32 cellular contexts compared by ENCODE assay signal in genomic region chr4:20486433-20486832, GRCh38.
"Had no signal": no experiment of that assay in that cellular context is flagged by ENCODE, and none has a peak within 500 bp of the region (broad histone marks: within the 10 kb centered on the region; RNA-seq: fewer than 3 reads in every experiment).

No MANE protein-coding gene starts in this region.

- H3K36me3 Mint-ChIP-seq: activated naive CD8-positive, alpha-beta T cell; immature natural killer cell; naive thymus-derived CD4-positive, alpha-beta T cell; stimulated activated effector memory CD8-positive, alpha-beta T cell treated with anti-CD3 and anti-CD28 coated beads, Interleukin-12 subunit alpha, Interleukin-12 subunit beta, amount 100 ng/mL, for 72 hours had no signal

- H3K27me3 Mint-ChIP-seq: activated naive CD8-positive, alpha-beta T cell; naive thymus-derived CD4-positive, alpha-beta T cell; stimulated activated naive CD8-positive, alpha-beta T cell treated with anti-CD3 and anti-CD28 coated beads, Interleukin-15, Interleukin-2, amounts not matched to agents 100 ng/mL and 50 ng/mL, for 24 hours had no signal

- H3K4me3 ChIP-seq: adrenal gland, body of pancreas, cardiac muscle cell, coronary artery, dorsolateral prefrontal cortex, pancreas, prostate gland, skin epidermis, thoracic aorta, uterus had no signal

- DNase-seq: activated CD4-positive, alpha-beta T cell treated with anti-CD3 and anti-CD28 coated beads for 48 hours; activated CD4-positive, alpha-beta T cell treated with anti-CD3 and anti-CD28 coated beads, Interleukin-2, amount 50 U/mL, for 48 hours; activated CD8-positive, alpha-beta memory T cell treated with anti-CD3 and anti-CD28 coated beads for 24 hours; activated effector memory CD4-positive, alpha-beta T cell treated with Interleukin-2 at 50 U/mL for 16 hours; activated naive CD4-positive, alpha-beta T cell treated with Interleukin-2 at 50 U/mL for 16 hours; adrenal gland; aorta; body of pancreas; dorsolateral prefrontal cortex; effector memory CD4-positive, alpha-beta T cell; head of caudate nucleus; hypothalamus; immature natural killer cell; kidney; midbrain; naive thymus-derived CD4-positive, alpha-beta T cell; nucleus accumbens; pancreas; retina; stimulated activated CD4-positive, alpha-beta T cell treated with anti-CD3 and anti-CD28 coated beads, Interleukin-4, amount 100 ng/mL, for 24 hours; trophoblast cell; uterus had no signal

- H3K36me3 ChIP-seq: adrenal gland, pancreas, prostate gland, thoracic aorta had no signal

- H3K27ac Mint-ChIP-seq: activated naive CD8-positive, alpha-beta T cell; immature natural killer cell; naive thymus-derived CD4-positive, alpha-beta T cell; stimulated activated effector memory CD8-positive, alpha-beta T cell treated with anti-CD3 and anti-CD28 coated beads, Interleukin-12 subunit alpha, Interleukin-12 subunit beta, amount 100 ng/mL, for 72 hours; stimulated activated naive CD8-positive, alpha-beta T cell treated with anti-CD3 and anti-CD28 coated beads, Interleukin-15, Interleukin-2, amounts not matched to agents 100 ng/mL and 50 ng/mL, for 24 hours had no signal

- H3K4me1 Mint-ChIP-seq: immature natural killer cell; naive thymus-derived CD4-positive, alpha-beta T cell; neural crest cell; stimulated activated effector memory CD8-positive, alpha-beta T cell treated with anti-CD3 and anti-CD28 coated beads, Interleukin-12 subunit alpha, Interleukin-12 subunit beta, amount 100 ng/mL, for 72 hours had no signal

- H3K4me3 Mint-ChIP-seq: activated naive CD8-positive, alpha-beta T cell; immature natural killer cell; naive thymus-derived CD4-positive, alpha-beta T cell; neural crest cell; stimulated activated effector memory CD8-positive, alpha-beta T cell treated with anti-CD3 and anti-CD28 coated beads, Interleukin-12 subunit alpha, Interleukin-12 subunit beta, amount 100 ng/mL, for 72 hours; stimulated activated naive CD8-positive, alpha-beta T cell treated with anti-CD3 and anti-CD28 coated beads, Interleukin-15, Interleukin-2, amounts not matched to agents 100 ng/mL and 50 ng/mL, for 24 hours had no signal

- H3K9me3 ChIP-seq: adrenal gland, body of pancreas, pancreas, prostate gland, thoracic aorta, uterus had no signal

- H3K27ac ChIP-seq: adrenal gland, body of pancreas, cardiac muscle cell, coronary artery, dorsolateral prefrontal cortex, pancreas, prostate gland, skin epidermis, thoracic aorta, uterus had no signal

- H3K4me1 ChIP-seq: body of pancreas, pancreas, prostate gland, uterus had no signal

- ATAC-seq: body of pancreas; naive thymus-derived CD4-positive, alpha-beta T cell; pancreas; sciatic nerve; stimulated activated effector memory CD8-positive, alpha-beta T cell treated with anti-CD3 and anti-CD28 coated beads, Interleukin-12 subunit alpha, Interleukin-12 subunit beta, amount 100 ng/mL, for 72 hours had no signal

- H3K27me3 ChIP-seq: adrenal gland, body of pancreas, cardiac muscle cell, dorsolateral prefrontal cortex, pancreas, uterus had no signal

- H3K9me3 Mint-ChIP-seq: neural crest cell; stimulated activated naive CD8-positive, alpha-beta T cell treated with anti-CD3 and anti-CD28 coated beads, Interleukin-15, Interleukin-2, amounts not matched to agents 100 ng/mL and 50 ng/mL, for 24 hours had no signal
